1 cellular context compared by ENCODE assay signal in genomic region chr4:1035510-1035909, GRCh38.
TF ChIP-seq lines count a peak whose summit lies in the region.

No MANE protein-coding gene starts in this region.

TF ChIP-seq in HepG2, 621 proteins besides CTCF, POLR2A, EP300 and RAD21 (continued from another document and continues in another):
- TF ChIP-seq, protein P1, sequence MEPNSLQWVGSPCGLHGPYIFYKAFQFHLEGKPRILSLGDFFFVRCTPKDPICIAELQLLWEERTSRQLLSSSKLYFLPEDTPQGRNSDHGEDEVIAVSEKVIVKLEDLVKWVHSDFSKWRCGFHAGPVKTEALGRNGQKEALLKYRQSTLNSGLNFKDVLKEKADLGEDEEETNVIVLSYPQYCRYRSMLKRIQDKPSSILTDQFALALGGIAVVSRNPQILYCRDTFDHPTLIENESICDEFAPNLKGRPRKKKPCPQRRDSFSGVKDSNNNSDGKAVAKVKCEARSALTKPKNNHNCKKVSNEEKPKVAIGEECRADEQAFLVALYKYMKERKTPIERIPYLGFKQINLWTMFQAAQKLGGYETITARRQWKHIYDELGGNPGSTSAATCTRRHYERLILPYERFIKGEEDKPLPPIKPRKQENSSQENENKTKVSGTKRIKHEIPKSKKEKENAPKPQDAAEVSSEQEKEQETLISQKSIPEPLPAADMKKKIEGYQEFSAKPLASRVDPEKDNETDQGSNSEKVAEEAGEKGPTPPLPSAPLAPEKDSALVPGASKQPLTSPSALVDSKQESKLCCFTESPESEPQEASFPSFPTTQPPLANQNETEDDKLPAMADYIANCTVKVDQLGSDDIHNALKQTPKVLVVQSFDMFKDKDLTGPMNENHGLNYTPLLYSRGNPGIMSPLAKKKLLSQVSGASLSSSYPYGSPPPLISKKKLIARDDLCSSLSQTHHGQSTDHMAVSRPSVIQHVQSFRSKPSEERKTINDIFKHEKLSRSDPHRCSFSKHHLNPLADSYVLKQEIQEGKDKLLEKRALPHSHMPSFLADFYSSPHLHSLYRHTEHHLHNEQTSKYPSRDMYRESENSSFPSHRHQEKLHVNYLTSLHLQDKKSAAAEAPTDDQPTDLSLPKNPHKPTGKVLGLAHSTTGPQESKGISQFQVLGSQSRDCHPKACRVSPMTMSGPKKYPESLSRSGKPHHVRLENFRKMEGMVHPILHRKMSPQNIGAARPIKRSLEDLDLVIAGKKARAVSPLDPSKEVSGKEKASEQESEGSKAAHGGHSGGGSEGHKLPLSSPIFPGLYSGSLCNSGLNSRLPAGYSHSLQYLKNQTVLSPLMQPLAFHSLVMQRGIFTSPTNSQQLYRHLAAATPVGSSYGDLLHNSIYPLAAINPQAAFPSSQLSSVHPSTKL (CRISPR knock-in tag; IDR thresholded peaks at IDR 0.05), result no peak
- TF ChIP-seq, protein P2, sequence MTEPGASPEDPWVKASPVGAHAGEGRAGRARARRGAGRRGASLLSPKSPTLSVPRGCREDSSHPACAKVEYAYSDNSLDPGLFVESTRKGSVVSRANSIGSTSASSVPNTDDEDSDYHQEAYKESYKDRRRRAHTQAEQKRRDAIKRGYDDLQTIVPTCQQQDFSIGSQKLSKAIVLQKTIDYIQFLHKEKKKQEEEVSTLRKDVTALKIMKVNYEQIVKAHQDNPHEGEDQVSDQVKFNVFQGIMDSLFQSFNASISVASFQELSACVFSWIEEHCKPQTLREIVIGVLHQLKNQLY (CRISPR knock-in tag; IDR thresholded peaks at IDR 0.05), result no peak
- TF ChIP-seq RXRA (CRISPR knock-in tag; IDR thresholded peaks at IDR 0.05), result peak; percentile 31; the same call in 1 of the 2 replicates
- TF ChIP-seq HMGXB3 (CRISPR knock-in tag; IDR thresholded peaks at IDR 0.05; ENCODE audit: borderline replicate concordance), result no peak
- no peak for TF ChIP-seq MAF1 (CRISPR knock-in tag; IDR thresholded peaks at IDR 0.05; ENCODE audit: borderline replicate concordance)
- TF ChIP-seq, protein P3, sequence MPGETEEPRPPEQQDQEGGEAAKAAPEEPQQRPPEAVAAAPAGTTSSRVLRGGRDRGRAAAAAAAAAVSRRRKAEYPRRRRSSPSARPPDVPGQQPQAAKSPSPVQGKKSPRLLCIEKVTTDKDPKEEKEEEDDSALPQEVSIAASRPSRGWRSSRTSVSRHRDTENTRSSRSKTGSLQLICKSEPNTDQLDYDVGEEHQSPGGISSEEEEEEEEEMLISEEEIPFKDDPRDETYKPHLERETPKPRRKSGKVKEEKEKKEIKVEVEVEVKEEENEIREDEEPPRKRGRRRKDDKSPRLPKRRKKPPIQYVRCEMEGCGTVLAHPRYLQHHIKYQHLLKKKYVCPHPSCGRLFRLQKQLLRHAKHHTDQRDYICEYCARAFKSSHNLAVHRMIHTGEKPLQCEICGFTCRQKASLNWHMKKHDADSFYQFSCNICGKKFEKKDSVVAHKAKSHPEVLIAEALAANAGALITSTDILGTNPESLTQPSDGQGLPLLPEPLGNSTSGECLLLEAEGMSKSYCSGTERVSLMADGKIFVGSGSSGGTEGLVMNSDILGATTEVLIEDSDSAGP (CRISPR knock-in tag; IDR thresholded peaks at IDR 0.05; ENCODE audit: borderline replicate concordance), result 0 out of 2 replicates have a peak, but pooled peaks have one; percentile 52
- TF ChIP-seq HNRNPK (IDR thresholded peaks at IDR 0.05; ENCODE audit: low read depth, low read length, poor library complexity, severe bottlenecking), result no peak
- TF ChIP-seq CENPBD1 (CRISPR knock-in tag; IDR thresholded peaks at IDR 0.05; ENCODE audit: borderline replicate concordance, low read depth), result no peak
- no peak for TF ChIP-seq ATF1 (CRISPR knock-in tag; IDR thresholded peaks at IDR 0.05)
- TF ChIP-seq ZNF275 (CRISPR knock-in tag; IDR thresholded peaks at IDR 0.05; ENCODE audit: borderline replicate concordance), result no peak
- no peak for TF ChIP-seq GPN1 (CRISPR knock-in tag; IDR thresholded peaks at IDR 0.05; ENCODE audit: borderline replicate concordance)
- no peak for TF ChIP-seq ZNF878 (CRISPR knock-in tag; IDR thresholded peaks at IDR 0.05)
- no peak for TF ChIP-seq ARID2 (CRISPR knock-in tag; IDR thresholded peaks at IDR 0.05; ENCODE audit: borderline replicate concordance)
- peak; percentile 45 for TF ChIP-seq SAP130 (CRISPR knock-in tag; IDR thresholded peaks at IDR 0.05; ENCODE audit: low read depth)
- no peak for TF ChIP-seq KDM4B (CRISPR knock-in tag; IDR thresholded peaks at IDR 0.05)
- no peak for TF ChIP-seq EED (CRISPR knock-in tag; IDR thresholded peaks at IDR 0.05)
- TF ChIP-seq ZBTB34 (CRISPR knock-in tag; IDR thresholded peaks at IDR 0.05), result no peak
- TF ChIP-seq ELF3 (CRISPR knock-in tag; IDR thresholded peaks at IDR 0.05), result peak; percentile 36
- TF ChIP-seq ZSCAN25 (CRISPR knock-in tag; IDR thresholded peaks at IDR 0.05), result no peak
- TF ChIP-seq, protein P4, sequence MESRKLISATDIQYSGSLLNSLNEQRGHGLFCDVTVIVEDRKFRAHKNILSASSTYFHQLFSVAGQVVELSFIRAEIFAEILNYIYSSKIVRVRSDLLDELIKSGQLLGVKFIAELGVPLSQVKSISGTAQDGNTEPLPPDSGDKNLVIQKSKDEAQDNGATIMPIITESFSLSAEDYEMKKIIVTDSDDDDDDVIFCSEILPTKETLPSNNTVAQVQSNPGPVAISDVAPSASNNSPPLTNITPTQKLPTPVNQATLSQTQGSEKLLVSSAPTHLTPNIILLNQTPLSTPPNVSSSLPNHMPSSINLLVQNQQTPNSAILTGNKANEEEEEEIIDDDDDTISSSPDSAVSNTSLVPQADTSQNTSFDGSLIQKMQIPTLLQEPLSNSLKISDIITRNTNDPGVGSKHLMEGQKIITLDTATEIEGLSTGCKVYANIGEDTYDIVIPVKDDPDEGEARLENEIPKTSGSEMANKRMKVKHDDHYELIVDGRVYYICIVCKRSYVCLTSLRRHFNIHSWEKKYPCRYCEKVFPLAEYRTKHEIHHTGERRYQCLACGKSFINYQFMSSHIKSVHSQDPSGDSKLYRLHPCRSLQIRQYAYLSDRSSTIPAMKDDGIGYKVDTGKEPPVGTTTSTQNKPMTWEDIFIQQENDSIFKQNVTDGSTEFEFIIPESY (CRISPR knock-in tag; IDR thresholded peaks at IDR 0.05), result no peak
- TF ChIP-seq AFF4 (CRISPR knock-in tag; IDR thresholded peaks at IDR 0.05), result no peak
- TF ChIP-seq ZNF543 (CRISPR knock-in tag; IDR thresholded peaks at IDR 0.05), result peak; percentile 98
- no peak for TF ChIP-seq ASH2L (IDR thresholded peaks at IDR 0.05; ENCODE audit: insufficient read length, low read depth, low read length)
- peak; percentile 16; the same call in 1 of the 2 replicates for TF ChIP-seq KDM2A (CRISPR knock-in tag; IDR thresholded peaks at IDR 0.05; ENCODE audit: borderline replicate concordance, low read depth)
- TF ChIP-seq, protein P5, sequence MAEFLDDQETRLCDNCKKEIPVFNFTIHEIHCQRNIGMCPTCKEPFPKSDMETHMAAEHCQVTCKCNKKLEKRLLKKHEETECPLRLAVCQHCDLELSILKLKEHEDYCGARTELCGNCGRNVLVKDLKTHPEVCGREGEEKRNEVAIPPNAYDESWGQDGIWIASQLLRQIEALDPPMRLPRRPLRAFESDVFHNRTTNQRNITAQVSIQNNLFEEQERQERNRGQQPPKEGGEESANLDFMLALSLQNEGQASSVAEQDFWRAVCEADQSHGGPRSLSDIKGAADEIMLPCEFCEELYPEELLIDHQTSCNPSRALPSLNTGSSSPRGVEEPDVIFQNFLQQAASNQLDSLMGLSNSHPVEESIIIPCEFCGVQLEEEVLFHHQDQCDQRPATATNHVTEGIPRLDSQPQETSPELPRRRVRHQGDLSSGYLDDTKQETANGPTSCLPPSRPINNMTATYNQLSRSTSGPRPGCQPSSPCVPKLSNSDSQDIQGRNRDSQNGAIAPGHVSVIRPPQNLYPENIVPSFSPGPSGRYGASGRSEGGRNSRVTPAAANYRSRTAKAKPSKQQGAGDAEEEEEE (CRISPR knock-in tag; IDR thresholded peaks at IDR 0.05; ENCODE audit: borderline replicate concordance), result no peak
- TF ChIP-seq ZNF12 (CRISPR knock-in tag; IDR thresholded peaks at IDR 0.05), result no peak
- no peak for TF ChIP-seq MAZ (IDR thresholded peaks at IDR 0.05; ENCODE audit: borderline replicate concordance, low read depth, low read length)
- no peak for TF ChIP-seq MAZ (CRISPR knock-in tag; IDR thresholded peaks at IDR 0.05; ENCODE audit: low read depth)
- TF ChIP-seq ZFX (CRISPR knock-in tag; IDR thresholded peaks at IDR 0.05; ENCODE audit: low read depth), result peak; percentile 70
- no peak for TF ChIP-seq ZNF251 (CRISPR knock-in tag; IDR thresholded peaks at IDR 0.05)
- TF ChIP-seq, protein P6, sequence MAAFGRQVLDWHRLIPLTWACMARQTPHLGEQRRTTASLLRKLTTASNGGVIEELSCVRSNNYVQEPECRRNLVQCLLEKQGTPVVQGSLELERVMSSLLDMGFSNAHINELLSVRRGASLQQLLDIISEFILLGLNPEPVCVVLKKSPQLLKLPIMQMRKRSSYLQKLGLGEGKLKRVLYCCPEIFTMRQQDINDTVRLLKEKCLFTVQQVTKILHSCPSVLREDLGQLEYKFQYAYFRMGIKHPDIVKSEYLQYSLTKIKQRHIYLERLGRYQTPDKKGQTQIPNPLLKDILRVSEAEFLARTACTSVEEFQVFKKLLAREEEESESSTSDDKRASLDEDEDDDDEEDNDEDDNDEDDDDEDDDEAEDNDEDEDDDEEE (CRISPR knock-in tag; IDR thresholded peaks at IDR 0.05), result no peak
- no peak for TF ChIP-seq ZNF605 (CRISPR knock-in tag; IDR thresholded peaks at IDR 0.05)
- TF ChIP-seq KLF9 (CRISPR knock-in tag; IDR thresholded peaks at IDR 0.05; ENCODE audit: low read depth), result no peak
- TF ChIP-seq RXRB (CRISPR knock-in tag; IDR thresholded peaks at IDR 0.05; ENCODE audit: borderline replicate concordance), result no peak
- 0 out of 2 replicates have a peak, but pooled peaks have one; percentile 18 for TF ChIP-seq ERF (CRISPR knock-in tag; IDR thresholded peaks at IDR 0.05)
